Comparison of ENCODE assay signal across 15 cellular contexts in genomic region chr7:87513735-87514319, GRCh38. TPM values are rescaled to one million over a fixed set of nuclear protein-coding genes. Genes with fewer than 3 reads are reported as not detected.
DNase-seq lines count a peak whose midpoint lies in the region; ATAC-seq and TF ChIP-seq lines count a peak whose summit lies in the region.
"Had no signal": no experiment of that assay in that cellular context is flagged by ENCODE, and none has a peak within 500 bp of the region (broad histone marks: within the 10 kb centered on the region; RNA-seq: fewer than 3 reads in every experiment).

No MANE protein-coding gene starts in this region.

- no peaks in the 10 kb centered on the region for H3K9me3 Mint-ChIP-seq in endodermal cell
- H3K9me3 Mint-ChIP-seq in CD4-positive, alpha-beta T cell = no peaks in the 10 kb centered on the region

- H3K9me2 ChIP-seq in hepatocyte (replicated peaks; ENCODE audit: insufficient read depth) = no peaks in the 10 kb centered on the region

- H3K27ac ChIP-seq in endodermal cell (ENCODE audit: low read depth, low read length) = peak overlapping the region; percentile 56
- H3K27ac ChIP-seq in CD4-positive, alpha-beta T cell (ENCODE audit: low read depth, low read length) = no peak overlapping the region
- H3K27ac ChIP-seq in hepatocyte = no peak overlapping the region
- H3K27ac ChIP-seq: 22Rv1; BLaER1 treated with 17β-estradiol and CSF1 and Interleukin-3, amounts not matched to agents 10 nM and 100 nM had no signal

- no peaks in the 10 kb centered on the region for H3K79me2 ChIP-seq in hepatocyte

- H3K9ac ChIP-seq in endodermal cell (ENCODE audit: extremely low read depth, low read length, poor library complexity, severe bottlenecking) = no peak overlapping the region
- H3K9ac ChIP-seq: BLaER1 treated with 17β-estradiol and CSF1 and Interleukin-3, amounts not matched to agents 10 nM and 100 nM had no signal

- DNase-seq in A172 (ENCODE audit: low spot score) (peak; percentile 13), MG63 (peak; percentile 0), SK-MEL-5 (ENCODE audit: low read depth, low spot score) (peak; percentile 70), endodermal cell (no peak), head of caudate nucleus (no peak), hepatocyte (ENCODE audit: low spot score) (no peak)
- no peak for DNase-seq in stimulated activated naive CD8-positive, alpha-beta T cell treated with anti-CD3 and anti-CD28 coated beads, Interleukin-15, Interleukin-2, amounts not matched to agents 100 U/mL and 50 U/mL, for 24 hours
- no peak for DNase-seq in CD4-positive, alpha-beta T cell
- DNase-seq: CD4-positive, CD25-positive, alpha-beta regulatory T cell; DMS79; HCEC 1CT; IMR-90 had no signal

- H3K9me3 ChIP-seq in MG63 (no peaks in the 10 kb centered on the region), endodermal cell (ENCODE audit: control insufficient read depth, low read length) (no peaks in the 10 kb centered on the region), hepatocyte (ENCODE audit: low read depth) (no peaks in the 10 kb centered on the region)
- H3K9me3 ChIP-seq in CD4-positive, alpha-beta T cell (ENCODE audit: control insufficient read depth, low read length) = no peaks in the 10 kb centered on the region
- H3K9me3 ChIP-seq: BLaER1 treated with 17β-estradiol and CSF1 and Interleukin-3, amounts not matched to agents 10 nM and 100 nM had no signal

- H3K36me3 ChIP-seq in MG63 (no peaks in the 10 kb centered on the region), endodermal cell (ENCODE audit: control insufficient read depth, insufficient read depth, low read length) (no peaks in the 10 kb centered on the region), hepatocyte (replicated peaks; ENCODE audit: insufficient read depth, low read depth) (no peaks in the 10 kb centered on the region)
- H3K36me3 ChIP-seq: BLaER1 treated with 17β-estradiol and CSF1 and Interleukin-3, amounts not matched to agents 10 nM and 100 nM had no signal

- H3K36me3 Mint-ChIP-seq in endodermal cell (ENCODE audit: low read depth) = no peaks in the 10 kb centered on the region
- peaks cover 43% of the 10 kb centered on the region for H3K36me3 Mint-ChIP-seq in CD4-positive, alpha-beta T cell (ENCODE audit: low read depth)
- H3K36me3 Mint-ChIP-seq: CD4-positive, CD25-positive, alpha-beta regulatory T cell had no signal

- peaks cover 18% of the 10 kb centered on the region for H3K4me1 Mint-ChIP-seq in endodermal cell
- no peaks in the 10 kb centered on the region for H3K4me1 Mint-ChIP-seq in CD4-positive, alpha-beta T cell (ENCODE audit: low read depth)
- H3K4me1 Mint-ChIP-seq: CD4-positive, CD25-positive, alpha-beta regulatory T cell had no signal

- H3K27me3 Mint-ChIP-seq in endodermal cell (ENCODE audit: insufficient read depth) = no peaks in the 10 kb centered on the region
- H3K27me3 Mint-ChIP-seq in CD4-positive, alpha-beta T cell = no peaks in the 10 kb centered on the region
- H3K27me3 Mint-ChIP-seq: CD4-positive, CD25-positive, alpha-beta regulatory T cell had no signal

- H3K4me3 Mint-ChIP-seq in endodermal cell = no peak overlapping the region
- H3K4me3 Mint-ChIP-seq in CD4-positive, alpha-beta T cell = no peak overlapping the region
- H3K4me3 Mint-ChIP-seq: CD4-positive, CD25-positive, alpha-beta regulatory T cell had no signal

- H3K27ac Mint-ChIP-seq in endodermal cell = no peak overlapping the region
- H3K27ac Mint-ChIP-seq in CD4-positive, alpha-beta T cell = no peak overlapping the region
- H3K27ac Mint-ChIP-seq: CD4-positive, CD25-positive, alpha-beta regulatory T cell had no signal

- intact Hi-C loops in CD4-positive, alpha-beta T cell (cut with DNase I, micrococcal nuclease) = no loop called here
- intact Hi-C loops in head of caudate nucleus (cut with DNase I) = no loop called here

- 80 to 81% methylated on average over 3 to 5 of the region's 5 CpGs for WGBS in endodermal cell (ENCODE audit: insufficient coverage in 1 of 2, insufficient read length in 1 of 2), 2 experiments
- WGBS in hepatocyte (ENCODE audit: low lambda C conversion rate, missing lambda C conversion rate) = 84% methylated on average over 5 of the region's 5 CpGs

- H2AFZ ChIP-seq in hepatocyte = no peak overlapping the region

- H3K27me3 ChIP-seq in MG63 (no peaks in the 10 kb centered on the region), endodermal cell (ENCODE audit: control insufficient read depth, insufficient read depth, low read length, poor library complexity, severe bottlenecking) (no peaks in the 10 kb centered on the region), hepatocyte (no peaks in the 10 kb centered on the region)
- H3K27me3 ChIP-seq in CD4-positive, alpha-beta T cell (ENCODE audit: control insufficient read depth, insufficient read depth, low read length) = no peaks in the 10 kb centered on the region
- H3K27me3 ChIP-seq: BLaER1 treated with 17β-estradiol and CSF1 and Interleukin-3, amounts not matched to agents 10 nM and 100 nM had no signal

- no peak for ATAC-seq in stimulated activated naive CD8-positive, alpha-beta T cell treated with anti-CD3 and anti-CD28 coated beads, Interleukin-15, Interleukin-2, amounts not matched to agents 100 U/mL and 50 U/mL, for 24 hours
- no peak for ATAC-seq in CD4-positive, alpha-beta T cell (ENCODE audit: poor library complexity)

- in situ Hi-C loops in SK-MEL-5 (cut with HindIII; ENCODE audit: low pct_unique_long_range_greater_than_20kb, low sequenced_read_pairs) = no loop called here

- H3K4me2 ChIP-seq in hepatocyte = no peak overlapping the region
- H3K4me2 ChIP-seq: BLaER1 treated with 17β-estradiol and CSF1 and Interleukin-3, amounts not matched to agents 10 nM and 100 nM had no signal

- no peaks in the 10 kb centered on the region for H4K20me1 ChIP-seq in hepatocyte (ENCODE audit: insufficient read depth, poor library complexity, severe bottlenecking)
- H4K20me1 ChIP-seq: BLaER1 treated with 17β-estradiol and CSF1 and Interleukin-3, amounts not matched to agents 10 nM and 100 nM had no signal

- no peak overlapping the region for H3K4me3 ChIP-seq in MG63
- no peak overlapping the region for H3K4me3 ChIP-seq in endodermal cell (ENCODE audit: low read length)
- H3K4me3 ChIP-seq in hepatocyte = no peak overlapping the region
- H3K4me3 ChIP-seq: BLaER1 treated with 17β-estradiol and CSF1 and Interleukin-3, amounts not matched to agents 10 nM and 100 nM had no signal

- TF ChIP-seq CTCF in endodermal cell (conservative IDR thresholded peaks at IDR 0.05) (no peak), hepatocyte (IDR thresholded peaks at IDR 0.05; ENCODE audit: poor library complexity) (no peak)
- TF ChIP-seq CTCF in CD4-positive, alpha-beta T cell (IDR thresholded peaks at IDR 0.05) = no peak

- POLR2A ChIA-PET in CD4-positive, alpha-beta T cell (lab: Charles Lee) = no interaction called here

- CTCF ChIA-PET in CD4-positive, alpha-beta T cell (lab: Charles Lee) = interaction anchor here (1.1 kb wide), 1 partner anchor 55 kb away, joined by 3 read pairs; no protein-coding TSS in a partner anchor

- H3K4me1 ChIP-seq in endodermal cell (ENCODE audit: control insufficient read depth, insufficient read depth, low read length) = peaks cover 11% of the 10 kb centered on the region
- no peaks in the 10 kb centered on the region for H3K4me1 ChIP-seq in hepatocyte (ENCODE audit: insufficient read depth)
- H3K4me1 ChIP-seq: BLaER1 treated with 17β-estradiol and CSF1 and Interleukin-3, amounts not matched to agents 10 nM and 100 nM had no signal

RNA-seq across cellular contexts. Expression of gene ABCB4, which starts 38.3 kb away (rescaled TPM):
- total RNA-seq in A172 (2014; rRNA removed; shearing (Covaris generic)) = not detected in 2 replicates
- total RNA-seq in MG63 (2014; rRNA removed; shearing (Covaris generic); ENCODE audit: low replicate concordance) = 0.69 and 0.99 TPM in 2 replicates
- 10.1 and 10.7 TPM in 2 replicates for total RNA-seq in SK-MEL-5 (2014; rRNA removed; shearing (Covaris generic))
- polyA plus RNA-seq in SK-MEL-5 (2015; cell fraction: cytosol; rRNA removed) = 2.5 and 3.8 TPM in 2 replicates
- 2.9 and 3.6 TPM in 2 replicates for polyA plus RNA-seq in SK-MEL-5 (2015; cell fraction: nucleus; rRNA removed)
- total RNA-seq in endodermal cell (under 1 TPM; 0.60 to 0.77 TPM), hepatocyte (0.80 and 1.2 TPM in 2 replicates)
- 1.9 TPM for polyA plus RNA-seq in endodermal cell (2013, experiment 1 of 2)
- polyA plus RNA-seq in endodermal cell (2013, experiment 2 of 2) = 1.9 TPM
- total RNA-seq in CD4-positive, alpha-beta T cell = not detected
- 0.37 and 2.3 TPM in 2 replicates for polyA plus RNA-seq in hepatocyte
- total RNA-seq: CD4-positive, CD25-positive, alpha-beta regulatory T cell; G401; IMR-90 had no signal
- polyA plus RNA-seq: CD4-positive, CD25-positive, alpha-beta regulatory T cell; IMR-90 had no signal

Comparison
In these comparisons a context has a peak if more than half of its experiments do, and no peak if none do; other contexts are left out.
1. DNase-seq: peak in A172 (single experiment), MG63 (single experiment) and SK-MEL-5 (single experiment); none in endodermal cell (single experiment), stimulated activated naive CD8-positive, alpha-beta T cell treated with anti-CD3 and anti-CD28 coated beads, Interleukin-15, Interleukin-2, amounts not matched to agents 100 U/mL and 50 U/mL, for 24 hours (single experiment), CD4-positive, alpha-beta T cell (0 of 10), head of caudate nucleus (0 of 42) and hepatocyte (single experiment).